ENCODE assay signal across 1 cellular context in the genomic region with DNA sequence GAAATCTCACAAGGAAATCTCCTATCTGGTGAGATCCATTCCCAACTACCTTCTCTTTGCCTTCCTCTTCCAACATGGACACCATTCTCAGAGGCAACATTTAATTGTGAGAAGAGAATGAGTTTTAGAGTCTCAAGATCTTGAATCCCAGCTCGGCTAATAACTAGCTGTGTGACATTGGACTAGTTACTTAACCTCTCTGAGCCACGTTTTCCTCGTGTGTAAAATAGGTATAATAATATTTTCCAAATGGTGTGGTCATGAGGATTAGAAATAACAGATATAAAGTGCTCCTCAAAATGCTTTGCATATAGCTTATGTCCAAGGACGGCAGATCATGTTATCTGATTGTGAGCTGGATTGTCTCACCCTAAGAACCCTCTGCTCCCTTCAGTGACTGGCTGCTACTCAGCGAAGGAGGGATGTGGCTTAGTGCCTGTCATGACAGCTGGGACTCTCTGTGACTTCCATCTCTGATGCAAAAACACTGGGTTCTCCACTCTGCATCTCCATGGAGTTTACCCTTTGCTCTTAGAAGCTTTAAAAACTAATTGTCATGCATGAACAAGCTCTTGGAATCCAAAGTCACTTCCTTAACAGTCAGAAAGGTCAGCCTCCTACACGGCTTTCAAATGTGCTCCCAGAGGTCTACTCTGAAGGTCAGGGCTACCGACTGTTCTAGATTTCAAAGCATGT.
TF ChIP-seq lines count a peak whose summit lies in the region.

No MANE protein-coding gene starts in this region.

TF ChIP-seq in H1, 55 proteins besides CTCF, POLR2A, EP300 and RAD21:
- TF ChIP-seq, protein P1, sequence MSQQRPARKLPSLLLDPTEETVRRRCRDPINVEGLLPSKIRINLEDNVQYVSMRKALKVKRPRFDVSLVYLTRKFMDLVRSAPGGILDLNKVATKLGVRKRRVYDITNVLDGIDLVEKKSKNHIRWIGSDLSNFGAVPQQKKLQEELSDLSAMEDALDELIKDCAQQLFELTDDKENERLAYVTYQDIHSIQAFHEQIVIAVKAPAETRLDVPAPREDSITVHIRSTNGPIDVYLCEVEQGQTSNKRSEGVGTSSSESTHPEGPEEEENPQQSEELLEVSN (IDR thresholded peaks at IDR 0.05): no peak
- TF ChIP-seq KDM1A (IDR thresholded peaks at IDR 0.05; ENCODE audit: borderline replicate concordance, low read length) (peak; percentile 97), HDAC2 (IDR thresholded peaks at IDR 0.05; ENCODE audit: borderline replicate concordance in 1 of 2, low read depth in 2 of 2, low read length in 2 of 2) (peak in 1 of 2 experiments; percentile 67; a peak in 1 of 4 replicates), CEBPB (IDR thresholded peaks at IDR 0.05; ENCODE audit: low read depth, low read length) (no peak)
